In genomic region chr20:51523276-51524013, GRCh38 we compare ENCODE assay signal across 23 cellular contexts. TPM values are rescaled to one million over a fixed set of nuclear protein-coding genes. Genes with fewer than 3 reads are reported as not detected.
DNase-seq lines count a peak whose midpoint lies in the region; ATAC-seq, FAIRE-seq and TF ChIP-seq lines count a peak whose summit lies in the region.
"Had no signal": no experiment of that assay in that cellular context is flagged by ENCODE, and none has a peak within 500 bp of the region (broad histone marks: within the 10 kb centered on the region; RNA-seq: fewer than 3 reads in every experiment).

No MANE protein-coding gene starts in this region.

- H3K27me3 ChIP-seq in HepG2 (ENCODE audit: control insufficient read depth in 1 of 2, insufficient read depth in 2 of 2, low read length in 2 of 2) (no peaks in the 10 kb centered on the region), right lobe of liver (no peaks in the 10 kb centered on the region), K562 (ENCODE audit: control insufficient read depth in 2 of 2, insufficient read depth in 2 of 2, low read length in 2 of 2) (no peaks in the 10 kb centered on the region), aorta (ENCODE audit: control insufficient read depth in 1 of 2, insufficient read depth in 2 of 2, low read length in 1 of 2) (no peaks in the 10 kb centered on the region)

- H3K4me2 ChIP-seq in HepG2 (ENCODE audit: low read depth, low read length) (no peak overlapping the region), K562 (ENCODE audit: insufficient read depth, low read length) (no peak overlapping the region)
- H3K4me2 ChIP-seq: KMS-11, SK-N-SH had no signal

- H3K9me3 ChIP-seq in HepG2 (ENCODE audit: low read length), result no peaks in the 10 kb centered on the region
- no peaks in the 10 kb centered on the region for H3K9me3 ChIP-seq in right lobe of liver
- no peaks in the 10 kb centered on the region for H3K9me3 ChIP-seq in K562 (replicated peaks; ENCODE audit: control insufficient read depth, insufficient read depth, low read depth, low read length)
- no peaks in the 10 kb centered on the region for H3K9me3 ChIP-seq in aorta (ENCODE audit: control insufficient read depth, low read length)
- H3K9me3 ChIP-seq: SK-N-SH had no signal

- no peak for FAIRE-seq in HepG2 (lab: Jason Lieb, UNC)
- no peak for FAIRE-seq in K562 (lab: Jason Lieb, UNC)
- FAIRE-seq: A204.1, D721Med had no signal

- H3K9me1 ChIP-seq in K562 (ENCODE audit: control insufficient read depth, insufficient read depth, low read length), result no peaks in the 10 kb centered on the region

- H3K9ac ChIP-seq in HepG2 (ENCODE audit: insufficient read depth, low read depth, low read length), result no peak overlapping the region
- H3K9ac ChIP-seq in K562 (ENCODE audit: insufficient read depth in 1 of 2, low read depth in 2 of 2, low read length in 2 of 2), result no peak overlapping the region
- H3K9ac ChIP-seq: KMS-11, SK-N-SH had no signal

- peaks cover 62% of the 10 kb centered on the region in 2 donors for H3K4me1 Mint-ChIP-seq in natural killer cell treated with Interleukin-12 subunit alpha and Interleukin-12 subunit beta and Interleukin-15 and Interleukin-18, amount 100 ng/mL, for 72 hours (ENCODE audit: low read depth in 2 of 2)

- no peaks in the 10 kb centered on the region for H4K20me1 ChIP-seq in HepG2 (ENCODE audit: insufficient read depth, low read length)
- H4K20me1 ChIP-seq in K562 (replicated peaks; ENCODE audit: control insufficient read depth, insufficient read depth, low read length), result peaks cover 6% of the 10 kb centered on the region; the same call in 1 of the 2 replicates

- TF ChIP-seq RAD21 in HepG2 (CRISPR knock-in tag; IDR thresholded peaks at IDR 0.05) (no peak), K562 (CRISPR knock-in tag; conservative IDR thresholded peaks at IDR 0.05 in 1 of 2, IDR thresholded peaks at IDR 0.05 in 1 of 2) (no peak)

- no peaks in the 10 kb centered on the region for H3K9me3 Mint-ChIP-seq in natural killer cell treated with Interleukin-12 subunit alpha and Interleukin-12 subunit beta and Interleukin-15 and Interleukin-18, amount 100 ng/mL, for 72 hours

- intact Hi-C loops in HepG2 (cut with micrococcal nuclease; ENCODE audit: unreplicated experiment), result no loop called here
- intact Hi-C loops in right lobe of liver (cut with DNase I), result no loop called here
- intact Hi-C loops in K562 (cut with micrococcal nuclease), result no loop called here
- intact Hi-C loops in aorta (cut with DNase I), result no loop called here

- ATAC-seq in HepG2, result no peak; the same call in 2 of the 3 replicates
- no peak for ATAC-seq in right lobe of liver
- no peak for ATAC-seq in K562
- ATAC-seq in natural killer cell treated with Interleukin-12 subunit alpha and Interleukin-12 subunit beta and Interleukin-15 and Interleukin-18, amount 100 ng/mL, for 72 hours, result no peak
- no peak for ATAC-seq in aorta (ENCODE audit: low FRiP score)
- ATAC-seq in HG02884 (IDR thresholded peaks at IDR 0.05; ENCODE audit: unreplicated experiment), result no peak
- ATAC-seq: Panc1 had no signal

- no peak for DNase-seq in HepG2 (ENCODE audit: low spot score)
- DNase-seq in right lobe of liver, result no peak
- DNase-seq in K562 (ENCODE audit: extremely low read depth in 1 of 4, low spot score in 3 of 4), result no peak
- no peak for DNase-seq in natural killer cell treated with Interleukin-12 subunit alpha and Interleukin-12 subunit beta and Interleukin-15 and Interleukin-18, amount 100 ng/mL, for 72 hours (ENCODE audit: low spot score)
- no peak for DNase-seq in aorta
- DNase-seq in KG1 (lab: John Stamatoyannopoulos, UW), result no peak
- no peak for DNase-seq in GM19240 (ENCODE audit: insufficient read length, low spot score)
- DNase-seq: EL, GF-D8, HCEC 1CT, NCI-H1092 treated with DMSO at 0.1 percent for 48 hours, NCI-H1436 treated with DMSO at 0.1 percent for 48 hours, NCI-H2029, NCI-H226, NCI-H510A treated with DMSO at 0.1 percent for 48 hours, NCI-H748 treated with DMSO at 0.1 percent for 48 hours, SIG-M5, SK-N-SH had no signal

- no peak overlapping the region for H2AFZ ChIP-seq in HepG2 (ENCODE audit: low read length)
- no peak overlapping the region for H2AFZ ChIP-seq in K562 (ENCODE audit: low read depth, low read length)

- POLR2A ChIA-PET in HepG2 (lab: Yijun Ruan, JAX), result no interaction called here
- POLR2A ChIA-PET in K562 (lab: Yijun Ruan, JAX), result no interaction called here

- no peak for TF ChIP-seq POLR2A in HepG2 (IDR thresholded peaks at IDR 0.05; ENCODE audit: insufficient read depth in 1 of 2, low read depth in 2 of 2, low read length in 2 of 2)
- no peak for TF ChIP-seq POLR2A in right lobe of liver (IDR thresholded peaks at IDR 0.05)
- TF ChIP-seq POLR2A in K562 (conservative IDR thresholded peaks at IDR 0.05), result no peak

- CTCF ChIA-PET in HepG2 (lab: Yijun Ruan, JAX; ENCODE audit: low intra/inter-chr PET ratio, low total read pairs) (no interaction called here), K562 (lab: Yijun Ruan, JAX; ENCODE audit: low intra/inter-chr PET ratio) (no interaction called here)

- peak overlapping the region; percentile 92 to 97 for H3K27ac Mint-ChIP-seq in natural killer cell treated with Interleukin-12 subunit alpha and Interleukin-12 subunit beta and Interleukin-15 and Interleukin-18, amount 100 ng/mL, for 72 hours

- H3K4me1 ChIP-seq in HepG2 (ENCODE audit: insufficient read depth, low read length), result no peaks in the 10 kb centered on the region
- H3K4me1 ChIP-seq in right lobe of liver, result no peaks in the 10 kb centered on the region
- peaks cover 19 to 42% of the 10 kb centered on the region in 2 experiments for H3K4me1 ChIP-seq in K562 (replicated peaks in 1 of 2; ENCODE audit: control insufficient read depth in 2 of 2, insufficient read depth in 2 of 2, low read length in 2 of 2)
- no peaks in the 10 kb centered on the region for H3K4me1 ChIP-seq in aorta (ENCODE audit: control insufficient read depth in 1 of 2, insufficient read depth in 2 of 2, low read length in 2 of 2)

- H3K79me2 ChIP-seq in HepG2 (ENCODE audit: insufficient read depth, low read length) (no peaks in the 10 kb centered on the region), K562 (ENCODE audit: control insufficient read depth, insufficient read depth, low read length) (peaks cover 41% of the 10 kb centered on the region)

- TF ChIP-seq CTCF in HepG2 (CRISPR knock-in tag; IDR thresholded peaks at IDR 0.05), result no peak
- TF ChIP-seq CTCF in right lobe of liver (IDR thresholded peaks at IDR 0.05), result no peak
- TF ChIP-seq CTCF in K562 (IDR thresholded peaks at IDR 0.05 in 2 of 3, conservative IDR thresholded peaks at IDR 0.05 in 1 of 3; ENCODE audit: insufficient read depth in 2 of 3, low read depth in 1 of 3, low read length in 3 of 3), result no peak

- no peaks in the 10 kb centered on the region for H3K27me3 Mint-ChIP-seq in natural killer cell treated with Interleukin-12 subunit alpha and Interleukin-12 subunit beta and Interleukin-15 and Interleukin-18, amount 100 ng/mL, for 72 hours

- no peak overlapping the region for H3K27ac ChIP-seq in HepG2 (ENCODE audit: extremely low read length, insufficient read depth, low read length)
- H3K27ac ChIP-seq in right lobe of liver, result no peak overlapping the region
- H3K27ac ChIP-seq in K562 (ENCODE audit: extremely low read depth, low read depth, low read length), result no peak overlapping the region
- no peak overlapping the region for H3K27ac ChIP-seq in aorta (ENCODE audit: low read depth in 1 of 2, low read length in 2 of 2)
- H3K27ac ChIP-seq: KMS-11 had no signal

- no peak overlapping the region for H3K4me3 Mint-ChIP-seq in natural killer cell treated with Interleukin-12 subunit alpha and Interleukin-12 subunit beta and Interleukin-15 and Interleukin-18, amount 100 ng/mL, for 72 hours

- no peak overlapping the region for H3K4me3 ChIP-seq in HepG2 (replicated peaks in 1 of 3; ENCODE audit: insufficient read depth in 1 of 3, low read depth in 2 of 3, low read length in 3 of 3)
- no peak overlapping the region for H3K4me3 ChIP-seq in right lobe of liver
- no peak overlapping the region for H3K4me3 ChIP-seq in K562
- no peak overlapping the region for H3K4me3 ChIP-seq in aorta (ENCODE audit: low read length in 2 of 2)

- H3K36me3 ChIP-seq in HepG2 (replicated peaks in 1 of 2; ENCODE audit: control insufficient read depth in 1 of 2, insufficient read depth in 2 of 2, low read length in 2 of 2), result peaks cover 3 to 18% of the 10 kb centered on the region in 2 experiments; a peak in 4 of 5 replicates
- peaks cover 0 to 3% (median 0%) of the 10 kb centered on the region in 4 donors for H3K36me3 ChIP-seq in right lobe of liver
- peaks cover 26% of the 10 kb centered on the region for H3K36me3 ChIP-seq in K562 (ENCODE audit: control insufficient read depth, insufficient read depth, low read length)
- H3K36me3 ChIP-seq in aorta (ENCODE audit: control insufficient read depth in 1 of 2, insufficient read depth in 2 of 2, low read length in 1 of 2), result no peaks in the 10 kb centered on the region

- 97% methylated on average over 64 of the region's 64 CpGs for WGBS in HepG2 (ENCODE audit: low lambda C conversion rate)
- 98% methylated on average over 21 of the region's 64 CpGs for WGBS in right lobe of liver (ENCODE audit: insufficient coverage, low coverage, low lambda C conversion rate, missing lambda C conversion rate)
- 95% methylated on average over 25 of the region's 64 CpGs for WGBS in K562 (ENCODE audit: insufficient coverage, low coverage, missing lambda C conversion rate)
- 96 to 97% methylated on average over 63 to 64 of the region's 64 CpGs for WGBS in aorta, 2 donors

- BruUV-seq in HepG2 (replicated peaks; lab: Mats Ljungman, UMichigan) (TSS peak; percentile 13), K562 (replicated peaks; lab: Mats Ljungman, UMichigan) (no TSS peak)

- in situ Hi-C loops in HepG2 (cut with HindIII; ENCODE audit: extremely low pct_ligation_motif_present, low pct_unique_long_range_greater_than_20kb), result no loop called here
- in situ Hi-C loops in K562 (cut with MboI), result no loop called here

- H3K36me3 Mint-ChIP-seq in natural killer cell treated with Interleukin-12 subunit alpha and Interleukin-12 subunit beta and Interleukin-15 and Interleukin-18, amount 100 ng/mL, for 72 hours, result peaks cover 12% of the 10 kb centered on the region

- TF ChIP-seq EP300 in HepG2 (IDR thresholded peaks at IDR 0.05; ENCODE audit: low read depth in 2 of 2, low read length in 2 of 2) (no peak), HepG2 (CRISPR knock-in tag; IDR thresholded peaks at IDR 0.05; ENCODE audit: borderline replicate concordance) (no peak), K562 (IDR thresholded peaks at IDR 0.05; ENCODE audit: low read length) (no peak)

RNA-seq across cellular contexts. Expression of gene NFATC2, which starts 19.1 kb away (rescaled TPM):
- 3.3 and 8.0 TPM in 2 replicates for total RNA-seq in HepG2 (2016; rRNA removed; fragmentation: Illumina TruSeq; extraction: Trizol)
- 4.1 and 4.9 TPM in 2 replicates for total RNA-seq in HepG2 (2016; cell fraction: cytosol; rRNA removed; fragmentation: Illumina TruSeq; extraction: Trizol; ENCODE audit: low read depth)
- 2.6 and 7.7 TPM in 2 replicates for total RNA-seq in HepG2 (2016; cell fraction: insoluble cytoplasmic fraction; rRNA removed; fragmentation: Illumina TruSeq; extraction: Trizol)
- total RNA-seq in HepG2 (2016; cell fraction: membrane; rRNA removed; fragmentation: Illumina TruSeq; extraction: Trizol), result 4.2 TPM in 2 replicates
- 8.5 and 9.9 TPM in 2 replicates for total RNA-seq in HepG2 (2016; cell fraction: nucleus; rRNA removed; fragmentation: Illumina TruSeq; extraction: Trizol)
- polyA plus RNA-seq in HepG2 (2011; rRNA removed), result 1.9 TPM in 2 replicates
- 0.85 and 1.7 TPM in 2 replicates for polyA plus RNA-seq in HepG2 (2011; cell fraction: cytosol; rRNA removed)
- 6.8 and 7.7 TPM in 2 replicates for polyA plus RNA-seq in HepG2 (2011; cell fraction: nucleus; rRNA removed)
- polyA plus RNA-seq in HepG2 (2012), result 5.7 and 6.1 TPM in 2 replicates
- polyA plus RNA-seq in HepG2 (2016; cell fraction: cytosol; fragmentation: Illumina TruSeq; extraction: Trizol; ENCODE audit: low read depth), result 0.31 and 0.43 TPM in 2 replicates
- polyA plus RNA-seq in HepG2 (2016; cell fraction: insoluble cytoplasmic fraction; fragmentation: Illumina TruSeq; extraction: Trizol; ENCODE audit: low read depth), result 7.2 and 8.9 TPM in 2 replicates
- 1.2 and 1.4 TPM in 2 replicates for polyA plus RNA-seq in HepG2 (2016; cell fraction: membrane; fragmentation: Illumina TruSeq; extraction: Trizol; ENCODE audit: low read depth)
- 11.5 and 12.3 TPM in 2 replicates for polyA plus RNA-seq in HepG2 (2016; cell fraction: nucleus; fragmentation: Illumina TruSeq; extraction: Trizol; ENCODE audit: insufficient read depth, low read depth)
- polyA minus RNA-seq in HepG2 (2011; rRNA and poly(A)+ RNA removed; ENCODE audit: low replicate concordance), result 3.3 TPM in 1 of 2 replicates, not detected in the other
- 4.3 and 5.8 TPM in 2 replicates for polyA minus RNA-seq in HepG2 (2011; cell fraction: cytosol; rRNA and poly(A)+ RNA removed)
- 7.7 and 8.2 TPM in 2 replicates for polyA minus RNA-seq in HepG2 (2011; cell fraction: nucleus; rRNA and poly(A)+ RNA removed)
- total RNA-seq in right lobe of liver, result 1 to 10 TPM; 3.9 to 7.1 (median 4.7) TPM
- total RNA-seq in K562 (2011; cell fraction: chromatin; rRNA removed; ENCODE audit: low replicate concordance), result 19.7 and 27.2 TPM in 2 replicates
- total RNA-seq in K562 (2011; cell fraction: nucleolus; rRNA removed), result 7.7 and 10.9 TPM in 2 replicates
- 16.1 and 29.1 TPM in 2 replicates for total RNA-seq in K562 (2011; cell fraction: nucleoplasm; rRNA removed)
- 2.5 and 3.7 TPM in 2 replicates for total RNA-seq in K562 (2014; rRNA removed)
- total RNA-seq in K562 (2014; rRNA removed; fragmentation: Illumina TruSeq; extraction: Trizol), result 2.7 and 3.0 TPM in 2 replicates
- 2.6 and 3.3 TPM in 2 replicates for total RNA-seq in K562 (2015; rRNA removed; fragmentation: Illumina TruSeq; extraction: Trizol)
- 11.2 and 11.3 TPM in 2 replicates for total RNA-seq in K562 (2021)
- polyA plus RNA-seq in K562 (2011; rRNA removed), result 1.6 and 2.1 TPM in 2 replicates
- polyA plus RNA-seq in K562 (2011; cell fraction: cytosol; rRNA removed), result 1.00 and 1.6 TPM in 2 replicates
- polyA plus RNA-seq in K562 (2011; cell fraction: nucleus; rRNA removed), result 5.3 and 5.7 TPM in 2 replicates
- 7.2 and 8.8 TPM in 2 replicates for polyA plus RNA-seq in K562 (2012)
- 7.0 and 8.1 TPM in 2 replicates for polyA plus RNA-seq in K562 (2014; fragmentation: Illumina TruSeq; extraction: Trizol)
- 1 to 10 TPM; 1.9 to 4.1 TPM for polyA plus RNA-seq in K562 (2014; fragmentation: Nextera tagmentation; extraction: Ambion mirVana)
- 3.8 and 4.0 TPM in 2 replicates for polyA plus RNA-seq in K562 (2014; rRNA removed)
- 2.7 and 4.2 TPM in 2 replicates for polyA minus RNA-seq in K562 (2011; rRNA and poly(A)+ RNA removed)
- polyA minus RNA-seq in K562 (2011; cell fraction: cytosol; rRNA and poly(A)+ RNA removed), result 4.4 and 4.8 TPM in 2 replicates
- polyA minus RNA-seq in K562 (2011; cell fraction: nucleus; rRNA and poly(A)+ RNA removed), result 4.3 TPM in 2 replicates
- 10 to 100 TPM; 83.3 to 97.1 TPM for total RNA-seq in natural killer cell treated with Interleukin-12 subunit alpha and Interleukin-12 subunit beta and Interleukin-15 and Interleukin-18, amount 100 ng/mL, for 72 hours
- total RNA-seq in aorta, result 10 to 100 TPM; 11.7 to 13.0 TPM
- polyA plus RNA-seq in aorta, result 1 to 10 TPM; 1.7 to 3.1 TPM

Comparison
In these comparisons a context has a peak if more than half of its experiments do, and no peak if none do; other contexts are left out.
1. Of the 241 proteins assayed by ChIP-seq in both HepG2 and K562: peak only in HepG2: none; only in K562: POLR2G and ZBTB33; in both: none; in neither: 239.